ENCODE assay signal across 1 cellular context in the genomic region with DNA sequence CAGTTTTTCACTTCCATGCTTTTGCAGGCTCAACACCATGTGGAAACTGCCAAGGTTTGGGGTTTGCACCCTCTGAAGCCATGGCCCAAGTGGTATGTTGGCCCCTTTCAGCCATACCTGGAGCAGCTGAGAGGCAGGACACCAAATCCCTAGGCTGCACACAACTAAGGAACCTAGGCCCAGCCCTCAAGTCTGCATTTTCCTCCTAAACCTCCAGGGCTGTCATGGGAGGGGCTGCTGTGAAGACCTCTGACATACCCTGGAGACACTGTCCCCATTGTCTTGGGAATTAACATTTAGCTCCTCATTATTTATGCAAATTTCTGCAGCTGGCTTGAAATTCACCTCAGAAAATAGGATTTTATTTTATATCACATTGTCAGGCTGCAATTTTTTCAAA.
TF ChIP-seq lines count a peak whose summit lies in the region.

No MANE protein-coding gene starts in this region.

TF ChIP-seq in GM23338, 12 proteins besides CTCF, POLR2A, EP300 and RAD21:
- TF ChIP-seq, protein P1, sequence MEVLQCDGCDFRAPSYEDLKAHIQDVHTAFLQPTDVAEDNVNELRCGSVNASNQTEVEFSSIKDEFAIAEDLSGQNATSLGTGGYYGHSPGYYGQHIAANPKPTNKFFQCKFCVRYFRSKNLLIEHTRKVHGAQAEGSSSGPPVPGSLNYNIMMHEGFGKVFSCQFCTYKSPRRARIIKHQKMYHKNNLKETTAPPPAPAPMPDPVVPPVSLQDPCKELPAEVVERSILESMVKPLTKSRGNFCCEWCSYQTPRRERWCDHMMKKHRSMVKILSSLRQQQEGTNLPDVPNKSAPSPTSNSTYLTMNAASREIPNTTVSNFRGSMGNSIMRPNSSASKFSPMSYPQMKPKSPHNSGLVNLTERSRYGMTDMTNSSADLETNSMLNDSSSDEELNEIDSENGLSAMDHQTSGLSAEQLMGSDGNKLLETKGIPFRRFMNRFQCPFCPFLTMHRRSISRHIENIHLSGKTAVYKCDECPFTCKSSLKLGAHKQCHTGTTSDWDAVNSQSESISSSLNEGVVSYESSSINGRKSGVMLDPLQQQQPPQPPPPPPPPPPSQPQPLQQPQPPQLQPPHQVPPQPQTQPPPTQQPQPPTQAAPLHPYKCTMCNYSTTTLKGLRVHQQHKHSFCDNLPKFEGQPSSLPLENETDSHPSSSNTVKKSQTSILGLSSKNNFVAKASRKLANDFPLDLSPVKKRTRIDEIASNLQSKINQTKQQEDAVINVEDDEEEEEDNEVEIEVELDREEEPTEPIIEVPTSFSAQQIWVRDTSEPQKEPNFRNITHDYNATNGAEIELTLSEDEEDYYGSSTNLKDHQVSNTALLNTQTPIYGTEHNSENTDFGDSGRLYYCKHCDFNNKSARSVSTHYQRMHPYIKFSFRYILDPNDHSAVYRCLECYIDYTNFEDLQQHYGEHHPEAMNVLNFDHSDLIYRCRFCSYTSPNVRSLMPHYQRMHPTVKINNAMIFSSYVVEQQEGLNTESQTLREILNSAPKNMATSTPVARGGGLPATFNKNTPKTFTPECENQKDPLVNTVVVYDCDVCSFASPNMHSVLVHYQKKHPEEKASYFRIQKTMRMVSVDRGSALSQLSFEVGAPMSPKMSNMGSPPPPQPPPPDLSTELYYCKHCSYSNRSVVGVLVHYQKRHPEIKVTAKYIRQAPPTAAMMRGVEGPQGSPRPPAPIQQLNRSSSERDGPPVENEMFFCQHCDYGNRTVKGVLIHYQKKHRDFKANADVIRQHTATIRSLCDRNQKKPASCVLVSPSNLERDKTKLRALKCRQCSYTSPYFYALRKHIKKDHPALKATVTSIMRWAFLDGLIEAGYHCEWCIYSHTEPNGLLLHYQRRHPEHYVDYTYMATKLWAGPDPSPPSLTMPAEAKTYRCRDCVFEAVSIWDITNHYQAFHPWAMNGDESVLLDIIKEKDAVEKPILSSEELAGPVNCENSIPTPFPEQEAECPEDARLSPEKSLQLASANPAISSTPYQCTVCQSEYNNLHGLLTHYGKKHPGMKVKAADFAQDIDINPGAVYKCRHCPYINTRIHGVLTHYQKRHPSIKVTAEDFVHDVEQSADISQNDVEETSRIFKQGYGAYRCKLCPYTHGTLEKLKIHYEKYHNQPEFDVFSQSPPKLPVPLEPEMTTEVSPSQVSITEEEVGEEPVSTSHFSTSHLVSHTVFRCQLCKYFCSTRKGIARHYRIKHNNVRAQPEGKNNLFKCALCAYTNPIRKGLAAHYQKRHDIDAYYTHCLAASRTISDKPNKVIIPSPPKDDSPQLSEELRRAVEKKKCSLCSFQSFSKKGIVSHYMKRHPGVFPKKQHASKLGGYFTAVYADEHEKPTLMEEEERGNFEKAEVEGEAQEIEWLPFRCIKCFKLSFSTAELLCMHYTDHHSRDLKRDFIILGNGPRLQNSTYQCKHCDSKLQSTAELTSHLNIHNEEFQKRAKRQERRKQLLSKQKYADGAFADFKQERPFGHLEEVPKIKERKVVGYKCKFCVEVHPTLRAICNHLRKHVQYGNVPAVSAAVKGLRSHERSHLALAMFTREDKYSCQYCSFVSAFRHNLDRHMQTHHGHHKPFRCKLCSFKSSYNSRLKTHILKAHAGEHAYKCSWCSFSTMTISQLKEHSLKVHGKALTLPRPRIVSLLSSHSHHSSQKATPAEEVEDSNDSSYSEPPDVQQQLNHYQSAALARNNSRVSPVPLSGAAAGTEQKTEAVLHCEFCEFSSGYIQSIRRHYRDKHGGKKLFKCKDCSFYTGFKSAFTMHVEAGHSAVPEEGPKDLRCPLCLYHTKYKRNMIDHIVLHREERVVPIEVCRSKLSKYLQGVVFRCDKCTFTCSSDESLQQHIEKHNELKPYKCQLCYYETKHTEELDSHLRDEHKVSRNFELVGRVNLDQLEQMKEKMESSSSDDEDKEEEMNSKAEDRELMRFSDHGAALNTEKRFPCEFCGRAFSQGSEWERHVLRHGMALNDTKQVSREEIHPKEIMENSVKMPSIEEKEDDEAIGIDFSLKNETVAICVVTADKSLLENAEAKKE (CRISPR knock-in tag; IDR thresholded peaks at IDR 0.05) = no peak
- TF ChIP-seq, protein P2, sequence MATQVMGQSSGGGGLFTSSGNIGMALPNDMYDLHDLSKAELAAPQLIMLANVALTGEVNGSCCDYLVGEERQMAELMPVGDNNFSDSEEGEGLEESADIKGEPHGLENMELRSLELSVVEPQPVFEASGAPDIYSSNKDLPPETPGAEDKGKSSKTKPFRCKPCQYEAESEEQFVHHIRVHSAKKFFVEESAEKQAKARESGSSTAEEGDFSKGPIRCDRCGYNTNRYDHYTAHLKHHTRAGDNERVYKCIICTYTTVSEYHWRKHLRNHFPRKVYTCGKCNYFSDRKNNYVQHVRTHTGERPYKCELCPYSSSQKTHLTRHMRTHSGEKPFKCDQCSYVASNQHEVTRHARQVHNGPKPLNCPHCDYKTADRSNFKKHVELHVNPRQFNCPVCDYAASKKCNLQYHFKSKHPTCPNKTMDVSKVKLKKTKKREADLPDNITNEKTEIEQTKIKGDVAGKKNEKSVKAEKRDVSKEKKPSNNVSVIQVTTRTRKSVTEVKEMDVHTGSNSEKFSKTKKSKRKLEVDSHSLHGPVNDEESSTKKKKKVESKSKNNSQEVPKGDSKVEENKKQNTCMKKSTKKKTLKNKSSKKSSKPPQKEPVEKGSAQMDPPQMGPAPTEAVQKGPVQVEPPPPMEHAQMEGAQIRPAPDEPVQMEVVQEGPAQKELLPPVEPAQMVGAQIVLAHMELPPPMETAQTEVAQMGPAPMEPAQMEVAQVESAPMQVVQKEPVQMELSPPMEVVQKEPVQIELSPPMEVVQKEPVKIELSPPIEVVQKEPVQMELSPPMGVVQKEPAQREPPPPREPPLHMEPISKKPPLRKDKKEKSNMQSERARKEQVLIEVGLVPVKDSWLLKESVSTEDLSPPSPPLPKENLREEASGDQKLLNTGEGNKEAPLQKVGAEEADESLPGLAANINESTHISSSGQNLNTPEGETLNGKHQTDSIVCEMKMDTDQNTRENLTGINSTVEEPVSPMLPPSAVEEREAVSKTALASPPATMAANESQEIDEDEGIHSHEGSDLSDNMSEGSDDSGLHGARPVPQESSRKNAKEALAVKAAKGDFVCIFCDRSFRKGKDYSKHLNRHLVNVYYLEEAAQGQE (IDR thresholded peaks at IDR 0.05; ENCODE audit: unreplicated experiment) = no peak
- TF ChIP-seq NANOG (IDR thresholded peaks at IDR 0.05; ENCODE audit: borderline replicate concordance) = no peak
- no peak for TF ChIP-seq ZNF331 (CRISPR knock-in tag; IDR thresholded peaks at IDR 0.05; ENCODE audit: low read depth)
- no peak for TF ChIP-seq ZNF114 (CRISPR knock-in tag; IDR thresholded peaks at IDR 0.05)
- TF ChIP-seq JUNB (IDR thresholded peaks at IDR 0.05; ENCODE audit: unreplicated experiment) = no peak
- TF ChIP-seq STAT1 (IDR thresholded peaks at IDR 0.05; ENCODE audit: unreplicated experiment) = no peak
- no peak for TF ChIP-seq CREB1 (CRISPR knock-in tag; IDR thresholded peaks at IDR 0.05; ENCODE audit: low read depth)
- no peak for TF ChIP-seq EZH2 (IDR thresholded peaks at IDR 0.05; ENCODE audit: low read depth, unreplicated experiment)
- TF ChIP-seq, protein P3, sequence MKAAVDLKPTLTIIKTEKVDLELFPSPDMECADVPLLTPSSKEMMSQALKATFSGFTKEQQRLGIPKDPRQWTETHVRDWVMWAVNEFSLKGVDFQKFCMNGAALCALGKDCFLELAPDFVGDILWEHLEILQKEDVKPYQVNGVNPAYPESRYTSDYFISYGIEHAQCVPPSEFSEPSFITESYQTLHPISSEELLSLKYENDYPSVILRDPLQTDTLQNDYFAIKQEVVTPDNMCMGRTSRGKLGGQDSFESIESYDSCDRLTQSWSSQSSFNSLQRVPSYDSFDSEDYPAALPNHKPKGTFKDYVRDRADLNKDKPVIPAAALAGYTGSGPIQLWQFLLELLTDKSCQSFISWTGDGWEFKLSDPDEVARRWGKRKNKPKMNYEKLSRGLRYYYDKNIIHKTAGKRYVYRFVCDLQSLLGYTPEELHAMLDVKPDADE (IDR thresholded peaks at IDR 0.05) = no peak
TF ChIP-seq in GM23338: peak in this region for 0.
